8 cellular contexts compared by ENCODE assay signal in the genomic region with DNA sequence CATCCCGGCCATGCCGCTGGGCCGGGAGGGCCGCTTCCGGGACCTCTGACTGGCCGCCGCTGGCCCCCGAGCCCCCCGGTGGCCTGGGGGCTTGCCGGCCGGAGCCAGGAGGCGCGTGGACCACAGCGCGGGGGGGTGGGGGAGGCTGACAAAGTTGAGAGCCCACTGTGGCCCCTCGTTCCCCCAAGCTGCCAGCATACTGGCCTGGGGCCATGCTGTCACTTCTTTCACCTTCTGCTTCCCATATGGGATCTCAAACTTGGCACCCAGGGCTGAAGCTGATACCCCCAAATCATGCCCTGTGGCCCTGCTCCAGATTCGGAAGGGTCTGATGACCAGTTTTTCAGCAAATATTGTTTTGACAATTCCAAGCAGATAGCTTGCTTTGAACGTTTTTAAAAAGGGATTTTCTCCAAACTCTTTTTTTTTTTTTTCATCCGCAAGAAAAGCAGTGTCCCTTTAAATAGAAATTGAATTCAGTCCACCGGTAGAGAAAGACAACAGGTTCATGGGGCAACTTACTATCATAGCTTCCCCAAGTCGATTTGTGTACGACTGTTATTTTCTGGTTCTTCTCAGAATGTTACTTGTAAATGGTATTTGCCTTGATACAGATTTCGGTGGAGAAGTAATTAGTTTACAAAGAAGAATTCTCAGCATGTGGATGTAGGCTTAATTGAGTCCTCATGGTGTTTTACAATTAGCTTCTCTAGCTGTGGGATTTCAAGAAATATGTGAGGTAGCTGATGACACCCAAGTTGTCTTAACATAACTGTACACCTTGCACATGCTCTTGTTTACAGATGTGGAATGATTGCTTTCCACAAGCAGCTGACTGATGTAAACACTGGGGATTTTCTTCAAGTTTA. TPM values are rescaled to one million over a fixed set of nuclear protein-coding genes. Genes with fewer than 3 reads are reported as not detected.
DNase-seq lines count a peak whose midpoint lies in the region; ATAC-seq and TF ChIP-seq lines count a peak whose summit lies in the region.

No MANE protein-coding gene starts in this region.

- H3K4me1 Mint-ChIP-seq in activated CD4-positive, alpha-beta T cell treated with anti-CD3 and anti-CD28 coated beads for 36 hours, result peaks cover 55% of the 10 kb centered on the region
- H3K4me1 Mint-ChIP-seq in activated T-cell treated with anti-CD3 and anti-CD28 coated beads, Interleukin-2, amount 50 U/mL, for 72 hours (ENCODE audit: low read depth), result peaks cover 51% of the 10 kb centered on the region

- ATAC-seq in activated CD4-positive, alpha-beta T cell treated with anti-CD3 and anti-CD28 coated beads for 36 hours, result no peak
- ATAC-seq in activated T-cell treated with anti-CD3 and anti-CD28 coated beads, Interleukin-2, amount 50 U/mL, for 72 hours (replicated peaks in 1 of 2), result no peak

- peak overlapping the region; percentile 92 for H3K4me3 ChIP-seq in retinal pigment epithelial cell (ENCODE audit: low read length)

- TF ChIP-seq CTCF in retinal pigment epithelial cell (conservative IDR thresholded peaks at IDR 0.05; ENCODE audit: low read depth, low read length), result no peak

- no peaks in the 10 kb centered on the region for H3K9me3 Mint-ChIP-seq in activated CD4-positive, alpha-beta T cell treated with anti-CD3 and anti-CD28 coated beads for 36 hours (ENCODE audit: low read depth)
- H3K9me3 Mint-ChIP-seq in activated T-cell treated with anti-CD3 and anti-CD28 coated beads, Interleukin-2, amount 50 U/mL, for 72 hours, result no peaks in the 10 kb centered on the region

- peak overlapping the region; percentile 83 for H3K4me3 Mint-ChIP-seq in activated CD4-positive, alpha-beta T cell treated with anti-CD3 and anti-CD28 coated beads for 36 hours
- peak overlapping the region; percentile 88 to 98 for H3K4me3 Mint-ChIP-seq in activated T-cell treated with anti-CD3 and anti-CD28 coated beads, Interleukin-2, amount 50 U/mL, for 72 hours

- peak overlapping the region; percentile 72 for H3K27ac Mint-ChIP-seq in activated CD4-positive, alpha-beta T cell treated with anti-CD3 and anti-CD28 coated beads for 36 hours
- H3K27ac Mint-ChIP-seq in activated T-cell treated with anti-CD3 and anti-CD28 coated beads, Interleukin-2, amount 50 U/mL, for 72 hours, result peak overlapping the region; percentile 95

- POLR2A ChIA-PET in activated CD4-positive, alpha-beta T cell treated with anti-CD3 and anti-CD28 coated beads for 36 hours (lab: Charles Lee), result interaction anchor here (0.6 to 1.5 kb wide), 3 partner anchors 12 to 199 kb away, joined by 4 to 6 read pairs (median 5); a partner anchor contains a TSS

- DNase-seq in activated CD4-positive, alpha-beta T cell treated with anti-CD3 and anti-CD28 coated beads for 36 hours, result no peak
- no peak for DNase-seq in activated CD4-positive, alpha-beta T cell treated with anti-CD3 and anti-CD28 coated beads, Interleukin-2, amount 50 U/mL, for 1 hour
- no peak for DNase-seq in activated T-cell treated with anti-CD3 and anti-CD28 coated beads, Interleukin-2, amount 50 U/mL, for 72 hours
- DNase-seq in head of caudate nucleus (peak in 26 of 42 donors; percentile 5 to 49 (median 26)), retinal pigment epithelial cell (ENCODE audit: low read depth) (no peak), NCI-H1105 treated with DMSO at 0.1 percent for 48 hours (lab: John Stamatoyannopoulos, UW) (no peak), mucosa of gallbladder (ENCODE audit: low spot score) (no peak), posterior vena cava (ENCODE audit: low spot score) (no peak)

- H3K27me3 Mint-ChIP-seq in activated CD4-positive, alpha-beta T cell treated with anti-CD3 and anti-CD28 coated beads for 36 hours, result no peaks in the 10 kb centered on the region
- H3K27me3 Mint-ChIP-seq in activated T-cell treated with anti-CD3 and anti-CD28 coated beads, Interleukin-2, amount 50 U/mL, for 72 hours (ENCODE audit: low read depth), result no peaks in the 10 kb centered on the region

- H3K36me3 Mint-ChIP-seq in activated CD4-positive, alpha-beta T cell treated with anti-CD3 and anti-CD28 coated beads for 36 hours (ENCODE audit: low read depth), result peaks cover 3% of the 10 kb centered on the region
- H3K36me3 Mint-ChIP-seq in activated T-cell treated with anti-CD3 and anti-CD28 coated beads, Interleukin-2, amount 50 U/mL, for 72 hours (ENCODE audit: insufficient read depth in 2 of 2), result peaks cover 0 to 3% of the 10 kb centered on the region in 2 donors

- CTCF ChIA-PET in activated CD4-positive, alpha-beta T cell treated with anti-CD3 and anti-CD28 coated beads for 36 hours (lab: Charles Lee), result interaction anchor here (0.6 to 1.1 kb wide), 8 partner anchors 11 to 1022 kb away, joined by 3 to 4 read pairs (median 3); no protein-coding TSS in a partner anchor

- intact Hi-C loops in activated CD4-positive, alpha-beta T cell treated with anti-CD3 and anti-CD28 coated beads for 36 hours (cut with DNase I, micrococcal nuclease), result loop anchor here in 1 of 2 experiments (1.0 to 5.0 kb wide), 8 partner anchors 41 to 789 kb away; a partner anchor contains a TSS
- intact Hi-C loops in head of caudate nucleus (cut with DNase I) (loop anchor here (5.0 kb wide), 1 partner anchor 184 kb away; a partner anchor contains a TSS), posterior vena cava (cut with DNase I) (no loop called here)

RNA-seq across cellular contexts. Expression of a gene that starts 1.0 kb away (rescaled TPM):
- total RNA-seq in activated CD4-positive, alpha-beta T cell treated with anti-CD3 and anti-CD28 coated beads for 36 hours, result 10 to 100 TPM; 15.7 to 18.5 TPM
- total RNA-seq in activated T-cell treated with anti-CD3 and anti-CD28 coated beads, Interleukin-2, amount 50 U/mL, for 72 hours, result 10 to 100 TPM; 22.6 to 26.3 TPM
- 29.9 TPM for total RNA-seq in mucosa of gallbladder
- 10 to 100 TPM; 14.8 to 16.1 TPM for total RNA-seq in posterior vena cava

RNA-seq across cellular contexts. Expression of a gene that starts 11.1 kb away (rescaled TPM):
- 1 to 10 TPM in 1 of 2 experiments, under 1 TPM in 1; 0.91 to 1.0 TPM for total RNA-seq in activated CD4-positive, alpha-beta T cell treated with anti-CD3 and anti-CD28 coated beads for 36 hours
- under 1 TPM in 1 of 2 donors, not detected in 1; 0.72 TPM for total RNA-seq in activated T-cell treated with anti-CD3 and anti-CD28 coated beads, Interleukin-2, amount 50 U/mL, for 72 hours
- total RNA-seq in mucosa of gallbladder, result 0.35 TPM
- not detected for total RNA-seq in posterior vena cava

Comparison
In these comparisons a context has a peak if more than half of its experiments do, and no peak if none do; other contexts are left out.
1. DNase-seq: peak in head of caudate nucleus (26 of 42); none in activated CD4-positive, alpha-beta T cell treated with anti-CD3 and anti-CD28 coated beads for 36 hours (single experiment), activated CD4-positive, alpha-beta T cell treated with anti-CD3 and anti-CD28 coated beads, Interleukin-2, amount 50 U/mL, for 1 hour (single experiment), activated T-cell treated with anti-CD3 and anti-CD28 coated beads, Interleukin-2, amount 50 U/mL, for 72 hours (0 of 2), retinal pigment epithelial cell (single experiment), NCI-H1105 treated with DMSO at 0.1 percent for 48 hours (single experiment), mucosa of gallbladder (single experiment) and posterior vena cava (single experiment).